3 cellular contexts compared by ENCODE assay signal in the genomic region with DNA sequence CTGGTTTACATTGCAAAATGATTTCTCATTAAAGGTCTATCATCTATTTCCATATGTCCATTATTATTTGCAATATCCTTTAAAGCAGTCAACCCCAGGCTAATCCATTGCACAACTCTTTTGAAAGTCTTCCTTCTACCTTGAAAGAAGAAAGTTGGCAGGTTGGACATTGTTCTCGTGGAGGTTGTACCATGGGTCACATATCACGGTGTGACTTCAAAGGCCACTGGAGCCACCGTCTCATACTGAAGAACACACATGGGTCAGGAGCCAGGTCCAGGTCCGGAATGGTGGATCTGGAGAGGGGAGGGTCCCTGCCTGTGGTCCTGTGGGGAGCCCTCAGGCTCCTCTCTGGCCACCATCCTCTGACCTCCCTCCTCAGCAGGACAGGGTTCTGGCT. TPM values are rescaled to one million over a fixed set of nuclear protein-coding genes. Genes with fewer than 3 reads are reported as not detected.
"Had no signal": no experiment of that assay in that cellular context is flagged by ENCODE, and none has a peak within 500 bp of the region (broad histone marks: within the 10 kb centered on the region; RNA-seq: fewer than 3 reads in every experiment).

No MANE protein-coding gene starts in this region.

RNA-seq across cellular contexts. Expression of a gene that starts 1.7 kb away (rescaled TPM):
- total RNA-seq: M059J, MCF 10A had no signal

RNA-seq across cellular contexts. Expression of a gene that starts 26.2 kb away (rescaled TPM):
- total RNA-seq: LHCN-M2, M059J, MCF 10A had no signal

RNA-seq across cellular contexts. Expression of a gene that starts 54.9 kb away (rescaled TPM):
- total RNA-seq: MCF 10A had no signal
